In the genomic region with DNA sequence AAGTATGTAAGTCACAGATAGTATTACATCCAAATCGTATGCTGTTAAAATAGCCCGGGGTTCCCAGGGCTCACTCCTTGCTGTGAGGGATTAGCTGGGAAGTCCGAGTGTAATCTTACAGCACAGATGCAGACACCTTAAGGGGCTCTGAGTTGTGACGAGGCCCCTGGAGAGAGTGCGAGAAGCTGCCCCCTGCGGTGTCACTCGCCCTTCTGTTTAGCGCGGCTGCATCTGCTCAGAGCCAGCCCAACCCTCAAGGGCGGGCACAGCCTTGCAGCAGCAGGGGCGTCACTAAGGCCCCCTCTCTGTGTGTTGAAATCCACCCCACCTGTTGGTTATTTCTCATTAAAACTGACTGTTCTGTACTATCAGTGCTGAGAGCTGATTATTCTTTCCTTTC, we compare ENCODE assay signal across 7 cellular contexts.
DNase-seq lines count a peak whose midpoint lies in the region; ATAC-seq and TF ChIP-seq lines count a peak whose summit lies in the region.
"Not testable (repeated sequence)": the region's sequence is repeated elsewhere in the genome, so short reads cannot be mapped to it uniquely, and the experiment has no call there.

No MANE protein-coding gene starts in this region.

- H3K4me3 Mint-ChIP-seq in GM23338; activated CD4-positive, alpha-beta memory T cell treated with anti-CD3 and anti-CD28 coated beads, Interleukin-2, amount 10 ng/mL, durations not matched to agents 7 days and 5 days; natural killer cell; type B pancreatic cell: not testable (repeated sequence)

- not testable (repeated sequence) for H3K9me3 Mint-ChIP-seq in GM23338; activated CD4-positive, alpha-beta memory T cell treated with anti-CD3 and anti-CD28 coated beads, Interleukin-2, amount 10 ng/mL, durations not matched to agents 7 days and 5 days; natural killer cell; type B pancreatic cell

- H3K27me3 Mint-ChIP-seq in GM23338 (ENCODE audit: insufficient read depth, low read depth, poor library complexity); activated CD4-positive, alpha-beta memory T cell treated with anti-CD3 and anti-CD28 coated beads, Interleukin-2, amount 10 ng/mL, durations not matched to agents 7 days and 5 days; natural killer cell (ENCODE audit: low read depth in 2 of 2); type B pancreatic cell: not testable (repeated sequence)

- intact Hi-C loops in natural killer cell (cut with micrococcal nuclease): not testable (repeated sequence)

- H3K27me3 ChIP-seq in GM23338 (ENCODE audit: insufficient read depth): peaks cover 18% of the 10 kb centered on the region

- CTCF ChIA-PET in activated CD4-positive, alpha-beta memory T cell treated with anti-CD3 and anti-CD28 coated beads, Interleukin-2, amount 10 ng/mL, durations not matched to agents 7 days and 5 days (lab: Charles Lee): not testable (repeated sequence)

- POLR2A ChIA-PET in activated CD4-positive, alpha-beta memory T cell treated with anti-CD3 and anti-CD28 coated beads, Interleukin-2, amount 10 ng/mL, durations not matched to agents 7 days and 5 days (lab: Charles Lee): not testable (repeated sequence)

- H3K4me1 ChIP-seq in GM23338 (ENCODE audit: insufficient read depth): not testable (repeated sequence)

- not testable (repeated sequence) for H3K36me3 ChIP-seq in GM23338 (ENCODE audit: insufficient read depth)

- DNase-seq in GM23338 (ENCODE audit: low spot score); natural killer cell: not testable (repeated sequence)
- peak; percentile 39 for DNase-seq in NCI-H2171 (lab: John Stamatoyannopoulos, UW)
- DNase-seq in NCI-H82 (lab: John Stamatoyannopoulos, UW): peak; percentile 64
- peak; percentile 7 for DNase-seq in activated CD4-positive, alpha-beta memory T cell treated with anti-CD3 and anti-CD28 coated beads, Interleukin-2, amount 10 ng/mL, durations not matched to agents 7 days and 5 days
- DNase-seq in ecto neural progenitor cell (ENCODE audit: low spot score): peak; percentile 43
- DNase-seq in type B pancreatic cell (ENCODE audit: extremely low spot score, unreplicated experiment): peak; percentile 34

- not testable (repeated sequence) for TF ChIP-seq CTCF in GM23338 (conservative IDR thresholded peaks at IDR 0.05; ENCODE audit: low read depth in 2 of 2); natural killer cell (IDR thresholded peaks at IDR 0.05); type B pancreatic cell (conservative IDR thresholded peaks at IDR 0.05)

- not testable (repeated sequence) for H3K4me1 Mint-ChIP-seq in GM23338; type B pancreatic cell (ENCODE audit: unreplicated experiment)
- H3K4me1 Mint-ChIP-seq in activated CD4-positive, alpha-beta memory T cell treated with anti-CD3 and anti-CD28 coated beads, Interleukin-2, amount 10 ng/mL, durations not matched to agents 7 days and 5 days: peaks cover 17% of the 10 kb centered on the region
- peaks cover 42 to 46% of the 10 kb centered on the region in 2 donors for H3K4me1 Mint-ChIP-seq in natural killer cell

- not testable (repeated sequence) for H2AFZ ChIP-seq in GM23338

- not testable (repeated sequence) for H3K36me3 Mint-ChIP-seq in GM23338 (ENCODE audit: low read depth); natural killer cell; type B pancreatic cell
- H3K36me3 Mint-ChIP-seq in activated CD4-positive, alpha-beta memory T cell treated with anti-CD3 and anti-CD28 coated beads, Interleukin-2, amount 10 ng/mL, durations not matched to agents 7 days and 5 days (ENCODE audit: low read depth): peaks cover 35% of the 10 kb centered on the region

- H3K4me3 ChIP-seq in GM23338: not testable (repeated sequence)

- H3K4me2 ChIP-seq in GM23338: 0 out of 2 replicates have a peak overlapping the region, but pooled peaks have one; percentile 6

- not testable (repeated sequence) for H4K20me1 ChIP-seq in GM23338 (replicated peaks; ENCODE audit: insufficient read depth)

- not testable (repeated sequence) for H3K9me2 ChIP-seq in GM23338 (ENCODE audit: insufficient read depth)

- ATAC-seq in GM23338: peak; percentile 88
- ATAC-seq in natural killer cell: not testable (repeated sequence)

- H3K79me2 ChIP-seq in GM23338 (replicated peaks; ENCODE audit: insufficient read depth): not testable (repeated sequence)

- H3K27ac Mint-ChIP-seq in GM23338; activated CD4-positive, alpha-beta memory T cell treated with anti-CD3 and anti-CD28 coated beads, Interleukin-2, amount 10 ng/mL, durations not matched to agents 7 days and 5 days: not testable (repeated sequence)
- H3K27ac Mint-ChIP-seq in natural killer cell (peak overlapping the region; percentile 98), type B pancreatic cell (peak overlapping the region; percentile 11)

- not testable (repeated sequence) for H3K27ac ChIP-seq in GM23338 (ENCODE audit: low read depth)

- not testable (repeated sequence) for H3F3A ChIP-seq in GM23338 (replicated peaks; ENCODE audit: low read depth)
